ENCODE assay signal across 8 cellular contexts in the genomic region with DNA sequence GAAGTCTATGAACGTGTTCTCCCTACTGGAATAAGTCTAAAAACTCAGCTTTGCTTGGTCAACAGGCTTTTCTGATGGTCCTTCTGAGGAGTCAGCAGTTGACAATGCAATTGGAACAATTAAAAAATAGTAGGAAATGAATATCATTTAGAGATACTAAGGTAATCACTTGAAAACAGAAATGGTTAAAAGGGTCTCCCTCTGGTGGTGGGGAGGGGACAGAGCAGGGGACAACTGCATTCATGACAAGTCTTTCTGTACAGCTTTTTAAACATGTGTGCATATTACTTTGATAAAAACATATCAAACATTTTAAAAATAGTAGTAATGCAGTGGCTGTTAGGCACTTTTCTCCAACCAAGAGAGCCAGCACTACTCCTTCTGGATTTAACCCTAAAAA.
DNase-seq lines count a peak whose midpoint lies in the region; ATAC-seq, FAIRE-seq and TF ChIP-seq lines count a peak whose summit lies in the region.

No MANE protein-coding gene starts in this region.

- H3K4me1 Mint-ChIP-seq in activated naive CD4-positive, alpha-beta T cell treated with anti-CD3 and anti-CD28 coated beads for 36 hours (ENCODE audit: low read depth), result no peaks in the 10 kb centered on the region
- no peaks in the 10 kb centered on the region for H3K4me1 Mint-ChIP-seq in WTC11
- H3K4me1 Mint-ChIP-seq in naive B cell, result no peaks in the 10 kb centered on the region
- no peaks in the 10 kb centered on the region for H3K4me1 Mint-ChIP-seq in effector memory CD8-positive, alpha-beta T cell (ENCODE audit: low read depth in 2 of 2)

- no peaks in the 10 kb centered on the region for H3K27me3 Mint-ChIP-seq in activated naive CD4-positive, alpha-beta T cell treated with anti-CD3 and anti-CD28 coated beads for 36 hours (ENCODE audit: low read depth)
- no peaks in the 10 kb centered on the region for H3K27me3 Mint-ChIP-seq in WTC11 (ENCODE audit: low read depth)
- H3K27me3 Mint-ChIP-seq in naive B cell, result no peaks in the 10 kb centered on the region
- no peaks in the 10 kb centered on the region for H3K27me3 Mint-ChIP-seq in effector memory CD8-positive, alpha-beta T cell

- ATAC-seq in HG03442 (IDR thresholded peaks at IDR 0.05; ENCODE audit: unreplicated experiment) (peak; percentile 45), WTC11 (no peak; the same call in 1 of the 2 replicates), naive B cell (ENCODE audit: low read depth in 2 of 2) (no peak), GM18873 (IDR thresholded peaks at IDR 0.05; ENCODE audit: low FRiP score, unreplicated experiment) (no peak)
- no peak for ATAC-seq in effector memory CD8-positive, alpha-beta T cell (replicated peaks)

- no peaks in the 10 kb centered on the region for H3K9me3 Mint-ChIP-seq in activated naive CD4-positive, alpha-beta T cell treated with anti-CD3 and anti-CD28 coated beads for 36 hours
- H3K9me3 Mint-ChIP-seq in WTC11 (peaks cover 10% of the 10 kb centered on the region), naive B cell (no peaks in the 10 kb centered on the region)
- H3K9me3 Mint-ChIP-seq in effector memory CD8-positive, alpha-beta T cell, result no peaks in the 10 kb centered on the region

- DNase-seq in activated naive CD4-positive, alpha-beta T cell treated with anti-CD3 and anti-CD28 coated beads for 36 hours, result peak; percentile 55
- no peak for DNase-seq in activated naive CD4-positive, alpha-beta T cell treated with Interleukin-2 at 50 U/mL for 16 hours
- DNase-seq in WTC11 (ENCODE audit: low spot score) (peak; percentile 40), naive B cell (peak; percentile 7), HTR-8/SVneo (ENCODE audit: insufficient read length, low spot score) (no peak)
- no peak for DNase-seq in effector memory CD8-positive, alpha-beta T cell

- CTCF ChIA-PET in activated naive CD4-positive, alpha-beta T cell treated with anti-CD3 and anti-CD28 coated beads for 36 hours (lab: Charles Lee), result interaction anchor here (0.8 to 2.5 kb wide), 3 partner anchors 8 to 148 kb away, joined by 3 to 8 read pairs (median 6); no protein-coding TSS in a partner anchor
- CTCF ChIA-PET in WTC11 (lab: Charles Lee), result interaction anchor here (0.5 to 2.7 kb wide), 6 partner anchors 8 to 199 kb away, joined by 3 to 8 read pairs (median 6); no protein-coding TSS in a partner anchor

- no peak overlapping the region for H3K27ac Mint-ChIP-seq in activated naive CD4-positive, alpha-beta T cell treated with anti-CD3 and anti-CD28 coated beads for 36 hours
- no peak overlapping the region for H3K27ac Mint-ChIP-seq in WTC11
- no peak overlapping the region for H3K27ac Mint-ChIP-seq in naive B cell
- H3K27ac Mint-ChIP-seq in effector memory CD8-positive, alpha-beta T cell, result no peak overlapping the region

- intact Hi-C loops in activated naive CD4-positive, alpha-beta T cell treated with anti-CD3 and anti-CD28 coated beads for 36 hours (cut with micrococcal nuclease), result loop anchor here (10.0 kb wide), 1 partner anchor 1376 kb away; no protein-coding TSS in a partner anchor

- peak; percentile 67; the same call in 1 of the 2 replicates for TF ChIP-seq CTCF in WTC11 (IDR thresholded peaks at IDR 0.05)

- no peak overlapping the region for H3K4me3 Mint-ChIP-seq in activated naive CD4-positive, alpha-beta T cell treated with anti-CD3 and anti-CD28 coated beads for 36 hours
- H3K4me3 Mint-ChIP-seq in WTC11, result no peak overlapping the region
- no peak overlapping the region for H3K4me3 Mint-ChIP-seq in naive B cell
- no peak overlapping the region for H3K4me3 Mint-ChIP-seq in effector memory CD8-positive, alpha-beta T cell

- no peaks in the 10 kb centered on the region for H3K36me3 Mint-ChIP-seq in activated naive CD4-positive, alpha-beta T cell treated with anti-CD3 and anti-CD28 coated beads for 36 hours (ENCODE audit: low read depth)
- H3K36me3 Mint-ChIP-seq in WTC11, result 0 out of 2 replicates have a peak, but pooled peaks cover 2% of the 10 kb centered on the region
- H3K36me3 Mint-ChIP-seq in naive B cell, result no peaks in the 10 kb centered on the region
- H3K36me3 Mint-ChIP-seq in effector memory CD8-positive, alpha-beta T cell (ENCODE audit: insufficient read depth), result no peaks in the 10 kb centered on the region

- FAIRE-seq in HTR-8/SVneo (lab: Jason Lieb, UNC), result no peak

- POLR2A ChIA-PET in WTC11 (lab: Charles Lee), result no interaction called here

TF ChIP-seq in WTC11, 78 proteins besides CTCF, POLR2A, EP300 and RAD21 (continues in another document):
- TF ChIP-seq GTF2I (CRISPR knock-in tag; conservative IDR thresholded peaks at IDR 0.05) (no peak), JUN (CRISPR knock-in tag; IDR thresholded peaks at IDR 0.05) (no peak), ZNF121 (CRISPR knock-in tag; IDR thresholded peaks at IDR 0.05) (no peak), CREB1 (CRISPR knock-in tag; IDR thresholded peaks at IDR 0.05) (no peak), SMAD3 (CRISPR knock-in tag; IDR thresholded peaks at IDR 0.05; ENCODE audit: borderline replicate concordance) (no peak), ZNF396 (CRISPR knock-in tag; IDR thresholded peaks at IDR 0.05; ENCODE audit: borderline replicate concordance) (no peak), CREM (CRISPR knock-in tag; IDR thresholded peaks at IDR 0.05) (no peak), ZNF671 (CRISPR knock-in tag; IDR thresholded peaks at IDR 0.05) (no peak), GRHL2 (CRISPR knock-in tag; IDR thresholded peaks at IDR 0.05; ENCODE audit: insufficient replicate concordance, severe bottlenecking) (no peak), OVOL2 (CRISPR knock-in tag; IDR thresholded peaks at IDR 0.05; ENCODE audit: borderline replicate concordance) (no peak)
- TF ChIP-seq, protein P1, sequence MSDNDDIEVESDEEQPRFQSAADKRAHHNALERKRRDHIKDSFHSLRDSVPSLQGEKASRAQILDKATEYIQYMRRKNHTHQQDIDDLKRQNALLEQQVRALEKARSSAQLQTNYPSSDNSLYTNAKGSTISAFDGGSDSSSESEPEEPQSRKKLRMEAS (CRISPR knock-in tag; IDR thresholded peaks at IDR 0.05), result no peak
- TF ChIP-seq, protein P2, sequence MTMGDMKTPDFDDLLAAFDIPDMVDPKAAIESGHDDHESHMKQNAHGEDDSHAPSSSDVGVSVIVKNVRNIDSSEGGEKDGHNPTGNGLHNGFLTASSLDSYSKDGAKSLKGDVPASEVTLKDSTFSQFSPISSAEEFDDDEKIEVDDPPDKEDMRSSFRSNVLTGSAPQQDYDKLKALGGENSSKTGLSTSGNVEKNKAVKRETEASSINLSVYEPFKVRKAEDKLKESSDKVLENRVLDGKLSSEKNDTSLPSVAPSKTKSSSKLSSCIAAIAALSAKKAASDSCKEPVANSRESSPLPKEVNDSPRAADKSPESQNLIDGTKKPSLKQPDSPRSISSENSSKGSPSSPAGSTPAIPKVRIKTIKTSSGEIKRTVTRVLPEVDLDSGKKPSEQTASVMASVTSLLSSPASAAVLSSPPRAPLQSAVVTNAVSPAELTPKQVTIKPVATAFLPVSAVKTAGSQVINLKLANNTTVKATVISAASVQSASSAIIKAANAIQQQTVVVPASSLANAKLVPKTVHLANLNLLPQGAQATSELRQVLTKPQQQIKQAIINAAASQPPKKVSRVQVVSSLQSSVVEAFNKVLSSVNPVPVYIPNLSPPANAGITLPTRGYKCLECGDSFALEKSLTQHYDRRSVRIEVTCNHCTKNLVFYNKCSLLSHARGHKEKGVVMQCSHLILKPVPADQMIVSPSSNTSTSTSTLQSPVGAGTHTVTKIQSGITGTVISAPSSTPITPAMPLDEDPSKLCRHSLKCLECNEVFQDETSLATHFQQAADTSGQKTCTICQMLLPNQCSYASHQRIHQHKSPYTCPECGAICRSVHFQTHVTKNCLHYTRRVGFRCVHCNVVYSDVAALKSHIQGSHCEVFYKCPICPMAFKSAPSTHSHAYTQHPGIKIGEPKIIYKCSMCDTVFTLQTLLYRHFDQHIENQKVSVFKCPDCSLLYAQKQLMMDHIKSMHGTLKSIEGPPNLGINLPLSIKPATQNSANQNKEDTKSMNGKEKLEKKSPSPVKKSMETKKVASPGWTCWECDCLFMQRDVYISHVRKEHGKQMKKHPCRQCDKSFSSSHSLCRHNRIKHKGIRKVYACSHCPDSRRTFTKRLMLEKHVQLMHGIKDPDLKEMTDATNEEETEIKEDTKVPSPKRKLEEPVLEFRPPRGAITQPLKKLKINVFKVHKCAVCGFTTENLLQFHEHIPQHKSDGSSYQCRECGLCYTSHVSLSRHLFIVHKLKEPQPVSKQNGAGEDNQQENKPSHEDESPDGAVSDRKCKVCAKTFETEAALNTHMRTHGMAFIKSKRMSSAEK (CRISPR knock-in tag; IDR thresholded peaks at IDR 0.05; ENCODE audit: borderline replicate concordance), result no peak
- TF ChIP-seq, protein P3, sequence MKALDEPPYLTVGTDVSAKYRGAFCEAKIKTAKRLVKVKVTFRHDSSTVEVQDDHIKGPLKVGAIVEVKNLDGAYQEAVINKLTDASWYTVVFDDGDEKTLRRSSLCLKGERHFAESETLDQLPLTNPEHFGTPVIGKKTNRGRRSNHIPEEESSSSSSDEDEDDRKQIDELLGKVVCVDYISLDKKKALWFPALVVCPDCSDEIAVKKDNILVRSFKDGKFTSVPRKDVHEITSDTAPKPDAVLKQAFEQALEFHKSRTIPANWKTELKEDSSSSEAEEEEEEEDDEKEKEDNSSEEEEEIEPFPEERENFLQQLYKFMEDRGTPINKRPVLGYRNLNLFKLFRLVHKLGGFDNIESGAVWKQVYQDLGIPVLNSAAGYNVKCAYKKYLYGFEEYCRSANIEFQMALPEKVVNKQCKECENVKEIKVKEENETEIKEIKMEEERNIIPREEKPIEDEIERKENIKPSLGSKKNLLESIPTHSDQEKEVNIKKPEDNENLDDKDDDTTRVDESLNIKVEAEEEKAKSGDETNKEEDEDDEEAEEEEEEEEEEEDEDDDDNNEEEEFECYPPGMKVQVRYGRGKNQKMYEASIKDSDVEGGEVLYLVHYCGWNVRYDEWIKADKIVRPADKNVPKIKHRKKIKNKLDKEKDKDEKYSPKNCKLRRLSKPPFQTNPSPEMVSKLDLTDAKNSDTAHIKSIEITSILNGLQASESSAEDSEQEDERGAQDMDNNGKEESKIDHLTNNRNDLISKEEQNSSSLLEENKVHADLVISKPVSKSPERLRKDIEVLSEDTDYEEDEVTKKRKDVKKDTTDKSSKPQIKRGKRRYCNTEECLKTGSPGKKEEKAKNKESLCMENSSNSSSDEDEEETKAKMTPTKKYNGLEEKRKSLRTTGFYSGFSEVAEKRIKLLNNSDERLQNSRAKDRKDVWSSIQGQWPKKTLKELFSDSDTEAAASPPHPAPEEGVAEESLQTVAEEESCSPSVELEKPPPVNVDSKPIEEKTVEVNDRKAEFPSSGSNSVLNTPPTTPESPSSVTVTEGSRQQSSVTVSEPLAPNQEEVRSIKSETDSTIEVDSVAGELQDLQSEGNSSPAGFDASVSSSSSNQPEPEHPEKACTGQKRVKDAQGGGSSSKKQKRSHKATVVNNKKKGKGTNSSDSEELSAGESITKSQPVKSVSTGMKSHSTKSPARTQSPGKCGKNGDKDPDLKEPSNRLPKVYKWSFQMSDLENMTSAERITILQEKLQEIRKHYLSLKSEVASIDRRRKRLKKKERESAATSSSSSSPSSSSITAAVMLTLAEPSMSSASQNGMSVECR (CRISPR knock-in tag; IDR thresholded peaks at IDR 0.05; ENCODE audit: borderline replicate concordance), result no peak

Comparison
In these comparisons a context has a peak if more than half of its experiments do, and no peak if none do; other contexts are left out.
1. DNase-seq: peak in activated naive CD4-positive, alpha-beta T cell treated with anti-CD3 and anti-CD28 coated beads for 36 hours (single experiment), WTC11 (single experiment) and naive B cell (single experiment); none in activated naive CD4-positive, alpha-beta T cell treated with Interleukin-2 at 50 U/mL for 16 hours (single experiment), HTR-8/SVneo (single experiment) and effector memory CD8-positive, alpha-beta T cell (0 of 3).